Comparison of ENCODE assay signal across 22 cellular contexts in genomic region chr15:87977907-87978306, GRCh38.
A peak's percentile ranks its signal among the peaks of the same experiment; 100 is the strongest.
DNase-seq lines count a peak whose midpoint lies in the region; ATAC-seq, FAIRE-seq and TF ChIP-seq lines count a peak whose summit lies in the region.
"Had no signal": no experiment of that assay in that cellular context is flagged by ENCODE, and none has a peak within 500 bp of the region (broad histone marks: within the 10 kb centered on the region; RNA-seq: fewer than 3 reads in every experiment).

No MANE protein-coding gene starts in this region.

- H3K27me3 ChIP-seq in HepG2 (ENCODE audit: control insufficient read depth in 1 of 2, insufficient read depth in 2 of 2, low read length in 2 of 2) (no peaks in the 10 kb centered on the region), right lobe of liver (no peaks in the 10 kb centered on the region), K562 (ENCODE audit: control insufficient read depth in 2 of 2, insufficient read depth in 2 of 2, low read length in 2 of 2) (no peaks in the 10 kb centered on the region)
- H3K27me3 ChIP-seq: BLaER1 treated with 17β-estradiol and CSF1 and Interleukin-3, amounts not matched to agents 10 nM and 100 nM had no signal

- H3K9me1 ChIP-seq in K562 (ENCODE audit: control insufficient read depth, insufficient read depth, low read length) = no peaks in the 10 kb centered on the region

- no peak for DNase-seq in HepG2 (ENCODE audit: low spot score)
- DNase-seq in right lobe of liver = no peak
- DNase-seq in A549 (ENCODE audit: low read depth in 1 of 2, low spot score in 1 of 2) = no peak
- no peak for DNase-seq in K562 (ENCODE audit: extremely low read depth in 1 of 4, low spot score in 3 of 4)
- DNase-seq in islet precursor cell = peak; percentile 11
- no peak for DNase-seq in mesenteric fat pad (ENCODE audit: low spot score)
- DNase-seq: 8988T; AML-193; Caco-2; Calu3; CD4-positive, alpha-beta T cell; CD8-positive, alpha-beta T cell; DMS79 treated with DMSO at 0.1 percent for 48 hours; GF-D8 had no signal

- in situ Hi-C loops in HepG2 (cut with HindIII; ENCODE audit: extremely low pct_ligation_motif_present, low pct_unique_long_range_greater_than_20kb) = no loop called here
- in situ Hi-C loops in K562 (cut with MboI) = no loop called here

- no peak for TF ChIP-seq POLR2A in HepG2 (IDR thresholded peaks at IDR 0.05; ENCODE audit: insufficient read depth in 1 of 2, low read depth in 2 of 2, low read length in 2 of 2)
- no peak for TF ChIP-seq POLR2A in right lobe of liver (IDR thresholded peaks at IDR 0.05)
- no peak for TF ChIP-seq POLR2A in A549 (IDR thresholded peaks at IDR 0.05; ENCODE audit: low read length)
- no peak for TF ChIP-seq POLR2A in K562 (conservative IDR thresholded peaks at IDR 0.05)

- FAIRE-seq in HepG2 (lab: Jason Lieb, UNC) (no peak), A549 (lab: Jason Lieb, UNC) (no peak), K562 (lab: Jason Lieb, UNC) (no peak)
- FAIRE-seq: A204.1, D721Med, G401.6, GM12891, GM19239 had no signal

- TF ChIP-seq EP300 in HepG2 (IDR thresholded peaks at IDR 0.05; ENCODE audit: low read depth in 2 of 2, low read length in 2 of 2) (no peak), HepG2 (CRISPR knock-in tag; IDR thresholded peaks at IDR 0.05; ENCODE audit: borderline replicate concordance) (no peak), A549 (IDR thresholded peaks at IDR 0.05) (no peak), K562 (IDR thresholded peaks at IDR 0.05; ENCODE audit: low read length) (no peak)

- ATAC-seq in HepG2 = no peak
- no peak for ATAC-seq in right lobe of liver
- ATAC-seq in A549 = no peak
- no peak for ATAC-seq in K562
- no peak for ATAC-seq in HG03139 (IDR thresholded peaks at IDR 0.05; ENCODE audit: unreplicated experiment)
- ATAC-seq: CD8-positive, alpha-beta T cell had no signal

- H3K9me3 ChIP-seq in HepG2 (ENCODE audit: low read length) (peaks cover 29% of the 10 kb centered on the region; the same call in 1 of the 2 replicates), right lobe of liver (no peaks in the 10 kb centered on the region), A549 (no peaks in the 10 kb centered on the region), K562 (replicated peaks; ENCODE audit: control insufficient read depth, insufficient read depth, low read depth, low read length) (no peaks in the 10 kb centered on the region)
- H3K9me3 ChIP-seq: BLaER1 treated with 17β-estradiol and CSF1 and Interleukin-3, amounts not matched to agents 10 nM and 100 nM; Caco-2 had no signal

- TF ChIP-seq RAD21 in HepG2 (CRISPR knock-in tag; IDR thresholded peaks at IDR 0.05) = no peak
- TF ChIP-seq RAD21 in A549 (conservative IDR thresholded peaks at IDR 0.05 in 1 of 2, IDR thresholded peaks at IDR 0.05 in 1 of 2) = no peak
- TF ChIP-seq RAD21 in K562 (CRISPR knock-in tag; conservative IDR thresholded peaks at IDR 0.05 in 1 of 2, IDR thresholded peaks at IDR 0.05 in 1 of 2) = no peak

- POLR2A ChIA-PET in HepG2 (lab: Yijun Ruan, JAX) = no interaction called here
- POLR2A ChIA-PET in A549 (lab: Yijun Ruan, JAX) = no interaction called here
- POLR2A ChIA-PET in K562 (lab: Yijun Ruan, JAX) = no interaction called here

- H3K4me3 ChIP-seq in HepG2 (replicated peaks in 1 of 3; ENCODE audit: insufficient read depth in 1 of 3, low read depth in 2 of 3, low read length in 3 of 3) (no peak overlapping the region), right lobe of liver (no peak overlapping the region), A549 (no peak overlapping the region), K562 (no peak overlapping the region)
- H3K4me3 ChIP-seq: BLaER1 treated with 17β-estradiol and CSF1 and Interleukin-3, amounts not matched to agents 10 nM and 100 nM had no signal

- H3K9ac ChIP-seq in HepG2 (ENCODE audit: insufficient read depth, low read depth, low read length) (no peak overlapping the region), K562 (ENCODE audit: insufficient read depth in 1 of 2, low read depth in 2 of 2, low read length in 2 of 2) (no peak overlapping the region)
- H3K9ac ChIP-seq: BLaER1 treated with 17β-estradiol and CSF1 and Interleukin-3, amounts not matched to agents 10 nM and 100 nM had no signal

- H3K4me2 ChIP-seq in HepG2 (ENCODE audit: low read depth, low read length) (no peak overlapping the region), A549 (no peak overlapping the region), K562 (ENCODE audit: insufficient read depth, low read length) (no peak overlapping the region)
- H3K4me2 ChIP-seq: BLaER1 treated with 17β-estradiol and CSF1 and Interleukin-3, amounts not matched to agents 10 nM and 100 nM had no signal

- CTCF ChIA-PET in HepG2 (lab: Yijun Ruan, JAX; ENCODE audit: low intra/inter-chr PET ratio, low total read pairs) = no interaction called here
- CTCF ChIA-PET in A549 (lab: Yijun Ruan, JAX) = interaction anchor here (0.9 kb wide), 1 partner anchor 39 kb away, joined by 3 read pairs; no protein-coding TSS in a partner anchor
- CTCF ChIA-PET in K562 (lab: Yijun Ruan, JAX; ENCODE audit: low intra/inter-chr PET ratio) = no interaction called here

- H3K79me2 ChIP-seq in HepG2 (ENCODE audit: insufficient read depth, low read length) (no peaks in the 10 kb centered on the region), K562 (ENCODE audit: control insufficient read depth, insufficient read depth, low read length) (no peaks in the 10 kb centered on the region)

- H3K27ac ChIP-seq in HepG2 (ENCODE audit: extremely low read length, insufficient read depth, low read length) (no peak overlapping the region), right lobe of liver (no peak overlapping the region), A549 (no peak overlapping the region), K562 (ENCODE audit: extremely low read depth, low read depth, low read length) (no peak overlapping the region)
- H3K27ac ChIP-seq: BLaER1 treated with 17β-estradiol and CSF1 and Interleukin-3, amounts not matched to agents 10 nM and 100 nM; C4-2B had no signal

- intact Hi-C loops in HepG2 (cut with micrococcal nuclease; ENCODE audit: unreplicated experiment) (no loop called here), right lobe of liver (cut with DNase I) (no loop called here), K562 (cut with micrococcal nuclease) (no loop called here)

- no peaks in the 10 kb centered on the region for H4K20me1 ChIP-seq in HepG2 (ENCODE audit: insufficient read depth, low read length)
- no peaks in the 10 kb centered on the region for H4K20me1 ChIP-seq in K562 (replicated peaks; ENCODE audit: control insufficient read depth, insufficient read depth, low read length)
- H4K20me1 ChIP-seq: BLaER1 treated with 17β-estradiol and CSF1 and Interleukin-3, amounts not matched to agents 10 nM and 100 nM had no signal

- H3K36me3 ChIP-seq in HepG2 (replicated peaks in 1 of 2; ENCODE audit: control insufficient read depth in 1 of 2, insufficient read depth in 2 of 2, low read length in 2 of 2) (no peaks in the 10 kb centered on the region), right lobe of liver (no peaks in the 10 kb centered on the region), K562 (ENCODE audit: control insufficient read depth, insufficient read depth, low read length) (no peaks in the 10 kb centered on the region)
- H3K36me3 ChIP-seq: BLaER1 treated with 17β-estradiol and CSF1 and Interleukin-3, amounts not matched to agents 10 nM and 100 nM had no signal

- H2AFZ ChIP-seq in HepG2 (ENCODE audit: low read length) (no peak overlapping the region), K562 (ENCODE audit: low read depth, low read length) (no peak overlapping the region)

- BruUV-seq in HepG2 (replicated peaks; lab: Mats Ljungman, UMichigan) (no TSS peak), K562 (replicated peaks; lab: Mats Ljungman, UMichigan) (no TSS peak)

- 3% methylated on average over 3 of the region's 3 CpGs for WGBS in HepG2 (ENCODE audit: low lambda C conversion rate)
- 56% methylated on average over 3 of the region's 3 CpGs for WGBS in right lobe of liver (ENCODE audit: insufficient coverage, low coverage, low lambda C conversion rate, missing lambda C conversion rate)
- 25% methylated on average over 3 of the region's 3 CpGs for WGBS in A549 (ENCODE audit: missing lambda C conversion rate)
- WGBS in K562 (ENCODE audit: insufficient coverage, low coverage, missing lambda C conversion rate) = 3% methylated on average over 3 of the region's 3 CpGs

- H3K4me1 ChIP-seq in HepG2 (ENCODE audit: insufficient read depth, low read length) (no peaks in the 10 kb centered on the region), right lobe of liver (no peaks in the 10 kb centered on the region), A549 (no peaks in the 10 kb centered on the region), K562 (replicated peaks in 1 of 2; ENCODE audit: control insufficient read depth in 2 of 2, insufficient read depth in 2 of 2, low read length in 2 of 2) (no peaks in the 10 kb centered on the region)
- H3K4me1 ChIP-seq: Caco-2 had no signal

- TF ChIP-seq CTCF in HepG2 (CRISPR knock-in tag; IDR thresholded peaks at IDR 0.05) (no peak), right lobe of liver (IDR thresholded peaks at IDR 0.05) (no peak), A549 (IDR thresholded peaks at IDR 0.05) (no peak), K562 (IDR thresholded peaks at IDR 0.05 in 2 of 3, conservative IDR thresholded peaks at IDR 0.05 in 1 of 3; ENCODE audit: insufficient read depth in 2 of 3, low read depth in 1 of 3, low read length in 3 of 3) (no peak)

TF ChIP-seq in HepG2, 621 proteins besides CTCF, POLR2A, EP300 and RAD21:
- TF ChIP-seq SOX13 (IDR thresholded peaks at IDR 0.05) (no peak), SOX13 (CRISPR knock-in tag; conservative IDR thresholded peaks at IDR 0.05 in 1 of 2, IDR thresholded peaks at IDR 0.05 in 1 of 2) (no peak), NFE2L2 (IDR thresholded peaks at IDR 0.05; ENCODE audit: low read length) (peak; percentile 55)

TF ChIP-seq in A549, 52 proteins besides CTCF, POLR2A, EP300 and RAD21:
- TF ChIP-seq ZFP36 (IDR thresholded peaks at IDR 0.05; ENCODE audit: borderline replicate concordance, partially characterized antibody) (no peak), NFE2L2 (conservative IDR thresholded peaks at IDR 0.05; ENCODE audit: low read length) (peak; percentile 48), MAZ (IDR thresholded peaks at IDR 0.05; ENCODE audit: borderline replicate concordance, low read depth, low read length) (no peak), MAFK (IDR thresholded peaks at IDR 0.05; ENCODE audit: partially characterized antibody) (peak; percentile 47), NPAS2 (CRISPR knock-in tag; IDR thresholded peaks at IDR 0.05; ENCODE audit: borderline replicate concordance) (no peak), FOXS1 (CRISPR knock-in tag; IDR thresholded peaks at IDR 0.05) (no peak)

TF ChIP-seq in K562, 482 proteins besides CTCF, POLR2A, EP300 and RAD21 (continues in another document):
- TF ChIP-seq NFE2L1 (tag; IDR thresholded peaks at IDR 0.05; ENCODE audit: borderline replicate concordance, low read depth) = peak; percentile 38; the same call in 1 of the 2 replicates
- TF ChIP-seq NFE2 (IDR thresholded peaks at IDR 0.05; ENCODE audit: low read depth) = peak; percentile 63

Comparison
In these comparisons a context has a peak if more than half of its experiments do, and no peak if none do; other contexts are left out.
1. Of the 241 proteins assayed by ChIP-seq in both HepG2 and K562: peak only in HepG2: none; only in K562: MAFF, MAFG, NFE2 and NFE2L1; in both: none; in neither: 237.